17 cellular contexts compared by ENCODE assay signal in genomic region chr11:70341881-70342429, GRCh38.
"Had no signal": no experiment of that assay in that cellular context is flagged by ENCODE, and none has a peak within 500 bp of the region (broad histone marks: within the 10 kb centered on the region; RNA-seq: fewer than 3 reads in every experiment).

No MANE protein-coding gene starts in this region.

- H3K4me2 ChIP-seq: hepatocyte had no signal

- H3K9me3 Mint-ChIP-seq: activated CD8-positive, alpha-beta T cell treated with anti-CD3 and anti-CD28 coated beads for 36 hours; activated naive CD4-positive, alpha-beta T cell treated with anti-CD3 and anti-CD28 coated beads, Interleukin-2, amount 10 ng/mL, durations not matched to agents 7 days and 5 days; activated T-cell treated with anti-CD3 and anti-CD28 coated beads, Interleukin-2, amount 50 U/mL, for 4 hours; dendritic cell treated with granulocyte-macrophage colony-stimulating factor and Interleukin-4, amounts not matched to agents 40 ng/mL and 50 ng/mL, for 4 days; stimulated activated naive CD8-positive, alpha-beta T cell treated with anti-CD3 and anti-CD28 coated beads, Interleukin-15, amount 100 ng/mL, for 72 hours had no signal

- H3K4me1 Mint-ChIP-seq: activated naive CD4-positive, alpha-beta T cell treated with anti-CD3 and anti-CD28 coated beads, Interleukin-2, amount 10 ng/mL, durations not matched to agents 7 days and 5 days; stimulated activated naive CD8-positive, alpha-beta T cell treated with anti-CD3 and anti-CD28 coated beads, Interleukin-15, amount 100 ng/mL, for 72 hours had no signal

- H3K9me3 ChIP-seq: prostate gland, right atrium auricular region, suprapubic skin, transverse colon had no signal

- H3K4me3 ChIP-seq: hepatocyte, prostate gland, right atrium auricular region, suprapubic skin, transverse colon had no signal

- ATAC-seq: activated CD8-positive, alpha-beta T cell treated with anti-CD3 and anti-CD28 coated beads for 36 hours; activated T-cell treated with anti-CD3 and anti-CD28 coated beads, Interleukin-2, amount 50 U/mL, for 4 hours; left cardiac atrium; stimulated activated naive CD8-positive, alpha-beta T cell treated with anti-CD3 and anti-CD28 coated beads, Interleukin-15, amount 100 ng/mL, for 72 hours had no signal

- H3K27ac Mint-ChIP-seq: activated CD8-positive, alpha-beta T cell treated with anti-CD3 and anti-CD28 coated beads for 36 hours; activated naive CD4-positive, alpha-beta T cell treated with anti-CD3 and anti-CD28 coated beads, Interleukin-2, amount 10 ng/mL, durations not matched to agents 7 days and 5 days; dendritic cell treated with granulocyte-macrophage colony-stimulating factor and Interleukin-4, amounts not matched to agents 40 ng/mL and 50 ng/mL, for 4 days had no signal

- H3K27me3 Mint-ChIP-seq: activated CD8-positive, alpha-beta T cell treated with anti-CD3 and anti-CD28 coated beads for 36 hours; activated naive CD4-positive, alpha-beta T cell treated with anti-CD3 and anti-CD28 coated beads, Interleukin-2, amount 10 ng/mL, durations not matched to agents 7 days and 5 days; dendritic cell treated with granulocyte-macrophage colony-stimulating factor and Interleukin-4, amounts not matched to agents 40 ng/mL and 50 ng/mL, for 4 days; stimulated activated naive CD8-positive, alpha-beta T cell treated with anti-CD3 and anti-CD28 coated beads, Interleukin-15, amount 100 ng/mL, for 72 hours had no signal

- H3K27ac ChIP-seq: hepatocyte, prostate gland, right atrium auricular region, suprapubic skin, transverse colon, VCaP had no signal

- H3K4me1 ChIP-seq: prostate gland, right atrium auricular region, transverse colon had no signal

- DNase-seq: activated CD4-positive, alpha-beta T cell treated with anti-CD3 and anti-CD28 coated beads for 4 hours; activated CD8-positive, alpha-beta T cell treated with anti-CD3 and anti-CD28 coated beads for 36 hours; activated naive CD4-positive, alpha-beta T cell treated with anti-CD3 and anti-CD28 coated beads, Interleukin-2, amount 10 ng/mL, durations not matched to agents 7 days and 5 days; activated T-cell treated with anti-CD3 and anti-CD28 coated beads, Interleukin-2, amount 50 U/mL, for 4 hours; effector memory CD4-positive, alpha-beta T cell; left cardiac atrium; stimulated activated CD4-positive, alpha-beta T cell treated with anti-CD3 and anti-CD28 coated beads, Interleukin-12 subunit alpha, Interleukin-12 subunit beta, amount 100 ng/mL, for 4 hours; stimulated activated CD4-positive, alpha-beta T cell treated with anti-CD3 and anti-CD28 coated beads, Interleukin-1b, Interleukin-23, amount 100 ng/mL, for 48 hours; stimulated activated naive CD8-positive, alpha-beta T cell treated with anti-CD3 and anti-CD28 coated beads, Interleukin-15, amount 100 ng/mL, for 72 hours; T-helper 2 cell; transverse colon had no signal

- H3K4me3 Mint-ChIP-seq: activated CD8-positive, alpha-beta T cell treated with anti-CD3 and anti-CD28 coated beads for 36 hours; activated naive CD4-positive, alpha-beta T cell treated with anti-CD3 and anti-CD28 coated beads, Interleukin-2, amount 10 ng/mL, durations not matched to agents 7 days and 5 days; activated T-cell treated with anti-CD3 and anti-CD28 coated beads, Interleukin-2, amount 50 U/mL, for 4 hours; dendritic cell treated with granulocyte-macrophage colony-stimulating factor and Interleukin-4, amounts not matched to agents 40 ng/mL and 50 ng/mL, for 4 days; stimulated activated naive CD8-positive, alpha-beta T cell treated with anti-CD3 and anti-CD28 coated beads, Interleukin-15, amount 100 ng/mL, for 72 hours had no signal

- H3K79me2 ChIP-seq: hepatocyte had no signal

- H3K27me3 ChIP-seq: hepatocyte, right atrium auricular region, suprapubic skin, transverse colon had no signal

- H2AFZ ChIP-seq: hepatocyte had no signal
